In genomic region chr1:28235746-28236655, GRCh38 we compare ENCODE assay signal across 8 cellular contexts. TPM values are rescaled to one million over a fixed set of nuclear protein-coding genes. Genes with fewer than 3 reads are reported as not detected.
DNase-seq lines count a peak whose midpoint lies in the region; ATAC-seq and TF ChIP-seq lines count a peak whose summit lies in the region.

TSS of gene ATP5IF1 (plus strand) at chr1:28236124. CDS start at chr1:28236184, 60 bp downstream.

- H3K9me3 Mint-ChIP-seq in activated CD4-positive, alpha-beta T cell treated with anti-CD3 and anti-CD28 coated beads, Interleukin-2, amount 10 ng/mL, durations not matched to agents 7 days and 5 days, result no peaks in the 10 kb centered on the region

- POLR2A ChIA-PET in activated CD4-positive, alpha-beta T cell treated with anti-CD3 and anti-CD28 coated beads, Interleukin-2, amount 10 ng/mL, durations not matched to agents 7 days and 5 days (lab: Charles Lee), result interaction anchor here (0.5 to 1.0 kb wide), 3 partner anchors 10 to 564 kb away, joined by 3 to 5 read pairs (median 3); partner anchors contain the start of gene IFI6

- H3K36me3 Mint-ChIP-seq in activated CD4-positive, alpha-beta T cell treated with anti-CD3 and anti-CD28 coated beads, Interleukin-2, amount 10 ng/mL, durations not matched to agents 7 days and 5 days (ENCODE audit: low read depth), result peaks cover 9% of the 10 kb centered on the region

- H3K27ac Mint-ChIP-seq in activated CD4-positive, alpha-beta T cell treated with anti-CD3 and anti-CD28 coated beads, Interleukin-2, amount 10 ng/mL, durations not matched to agents 7 days and 5 days, result peak within 1 kb of the TSS; percentile 5

- DNase-seq in NCI-H69 (lab: John Stamatoyannopoulos, UW), result peak; percentile 97
- DNase-seq in activated CD4-positive, alpha-beta T cell treated with anti-CD3 and anti-CD28 coated beads, Interleukin-2, amount 10 ng/mL, durations not matched to agents 7 days and 5 days, result peak; percentile 96
- DNase-seq in dedifferentiated amniotic fluid mesenchymal stem cell (ENCODE audit: extremely low spot score), result peak; percentile 99
- DNase-seq in left lobe of liver (ENCODE audit: low spot score), result peak; percentile 98
- DNase-seq in stimulated activated CD4-positive, alpha-beta T cell treated with anti-CD3 and anti-CD28 coated beads, Interleukin-2, amount 100 ng/mL, for 4 hours (ENCODE audit: low read depth), result peak; percentile 91

- peak; percentile 79 for ATAC-seq in GM19372 (IDR thresholded peaks at IDR 0.05; ENCODE audit: low read depth, unreplicated experiment)
- peak; percentile 77 for ATAC-seq in HG03521 (IDR thresholded peaks at IDR 0.05; ENCODE audit: unreplicated experiment)
- ATAC-seq in left lobe of liver, result peak; percentile 93

- CTCF ChIA-PET in activated CD4-positive, alpha-beta T cell treated with anti-CD3 and anti-CD28 coated beads, Interleukin-2, amount 10 ng/mL, durations not matched to agents 7 days and 5 days (lab: Charles Lee), result interaction anchor here (1.0 to 5.9 kb wide), 5 partner anchors 9 to 641 kb away, joined by 3 to 35 read pairs (median 11); no protein-coding TSS in a partner anchor

- no peak for TF ChIP-seq CTCF in C4-2B (conservative IDR thresholded peaks at IDR 0.05)

- H3K4me1 Mint-ChIP-seq in activated CD4-positive, alpha-beta T cell treated with anti-CD3 and anti-CD28 coated beads, Interleukin-2, amount 10 ng/mL, durations not matched to agents 7 days and 5 days, result peaks cover 18% of the 10 kb centered on the region

- no peaks in the 10 kb centered on the region for H3K27me3 Mint-ChIP-seq in activated CD4-positive, alpha-beta T cell treated with anti-CD3 and anti-CD28 coated beads, Interleukin-2, amount 10 ng/mL, durations not matched to agents 7 days and 5 days

- H3K4me3 Mint-ChIP-seq in activated CD4-positive, alpha-beta T cell treated with anti-CD3 and anti-CD28 coated beads, Interleukin-2, amount 10 ng/mL, durations not matched to agents 7 days and 5 days, result no peak within 1 kb of the TSS

- peak within 1 kb of the TSS; percentile 87 for H3K27ac ChIP-seq in C4-2B

RNA-seq across cellular contexts. Expression of gene ATP5IF1, which starts in this region (rescaled TPM):
- total RNA-seq in activated CD4-positive, alpha-beta T cell treated with anti-CD3 and anti-CD28 coated beads, Interleukin-2, amount 10 ng/mL, durations not matched to agents 7 days and 5 days, result 100 to 1,000 TPM; 172 to 189 TPM
- 128 TPM for total RNA-seq in left lobe of liver

Comparison
In these comparisons a context has a peak if more than half of its experiments do, and no peak if none do; other contexts are left out.
1. Peak in every context shown above with its lines: DNase-seq, ATAC-seq and H3K27ac ChIP-seq.